ENCODE assay signal across 18 cellular contexts in genomic region chr4:55296076-55296475, GRCh38. TPM values are rescaled to one million over a fixed set of nuclear protein-coding genes. Genes with fewer than 3 reads are reported as not detected.
DNase-seq lines count a peak whose midpoint lies in the region; ATAC-seq and TF ChIP-seq lines count a peak whose summit lies in the region.
"Had no signal": no experiment of that assay in that cellular context is flagged by ENCODE, and none has a peak within 500 bp of the region (broad histone marks: within the 10 kb centered on the region; RNA-seq: fewer than 3 reads in every experiment).

No MANE protein-coding gene starts in this region.

- no peaks in the 10 kb centered on the region for H3K9me3 ChIP-seq in uterus
- H3K9me3 ChIP-seq: Caco-2, HAP-1 had no signal

- DNase-seq in LHCN-M2 (ENCODE audit: low read depth) (peak; percentile 25), dermis blood vessel endothelial cell (peak; percentile 64), fibroblast of the aortic adventitia (ENCODE audit: low read depth) (peak; percentile 29), stromal cell of bone marrow (ENCODE audit: low read depth) (peak; percentile 12), uterus (no peak)
- DNase-seq: ACHN; AML-193; Caco-2; CD4-positive, alpha-beta T cell; DMS153; DMS79; GF-D8 had no signal

- H3K4me3 ChIP-seq in fibroblast of the aortic adventitia (ENCODE audit: low read depth, low read length) = no peak overlapping the region
- no peak overlapping the region for H3K4me3 ChIP-seq in uterus
- H3K4me3 ChIP-seq: HAP-1 had no signal

- ATAC-seq in HG03025 (IDR thresholded peaks at IDR 0.05; ENCODE audit: low FRiP score, unreplicated experiment) = no peak
- no peak for ATAC-seq in stimulated activated memory B cell treated with anti-CD40 and anti-IgM and Interleukin-4, amounts not matched to agents 10 μg/mL and 1 μg/mL and 100 μg/mL, for 72 hours
- ATAC-seq in GM18907 (IDR thresholded peaks at IDR 0.05; ENCODE audit: unreplicated experiment) = no peak

- H3K36me3 ChIP-seq in uterus = no peaks in the 10 kb centered on the region
- H3K36me3 ChIP-seq: HAP-1 had no signal

- TF ChIP-seq CTCF in fibroblast of the aortic adventitia (IDR thresholded peaks at IDR 0.05; ENCODE audit: insufficient read depth, low read length) (no peak), uterus (IDR thresholded peaks at IDR 0.05) (no peak)

- no peaks in the 10 kb centered on the region for H3K4me1 Mint-ChIP-seq in stimulated activated memory B cell treated with anti-CD40 and anti-IgM and Interleukin-4, amounts not matched to agents 10 μg/mL and 1 μg/mL and 100 μg/mL, for 72 hours

- H3K27ac Mint-ChIP-seq in stimulated activated memory B cell treated with anti-CD40 and anti-IgM and Interleukin-4, amounts not matched to agents 10 μg/mL and 1 μg/mL and 100 μg/mL, for 72 hours = no peak overlapping the region
- H3K27ac Mint-ChIP-seq: CD4-positive, alpha-beta T cell had no signal

- H3K27ac ChIP-seq in uterus = no peak overlapping the region
- H3K27ac ChIP-seq: C4-2B, HL-60 had no signal

- H3K4me3 Mint-ChIP-seq in stimulated activated memory B cell treated with anti-CD40 and anti-IgM and Interleukin-4, amounts not matched to agents 10 μg/mL and 1 μg/mL and 100 μg/mL, for 72 hours = no peak overlapping the region
- H3K4me3 Mint-ChIP-seq: CD4-positive, alpha-beta T cell had no signal

- H3K27me3 ChIP-seq in uterus = no peaks in the 10 kb centered on the region

- no peaks in the 10 kb centered on the region for H3K4me1 ChIP-seq in uterus
- H3K4me1 ChIP-seq: Caco-2, HAP-1 had no signal

- peaks cover 5% of the 10 kb centered on the region for H3K27me3 Mint-ChIP-seq in stimulated activated memory B cell treated with anti-CD40 and anti-IgM and Interleukin-4, amounts not matched to agents 10 μg/mL and 1 μg/mL and 100 μg/mL, for 72 hours

- intact Hi-C loops in uterus (cut with DNase I; ENCODE audit: low total_unique reads) = no loop called here

- H3K9me3 Mint-ChIP-seq in stimulated activated memory B cell treated with anti-CD40 and anti-IgM and Interleukin-4, amounts not matched to agents 10 μg/mL and 1 μg/mL and 100 μg/mL, for 72 hours = peaks cover 1% of the 10 kb centered on the region

- H3K36me3 Mint-ChIP-seq in stimulated activated memory B cell treated with anti-CD40 and anti-IgM and Interleukin-4, amounts not matched to agents 10 μg/mL and 1 μg/mL and 100 μg/mL, for 72 hours = no peaks in the 10 kb centered on the region

- no peak for TF ChIP-seq POLR2A in uterus (IDR thresholded peaks at IDR 0.05)

RNA-seq across cellular contexts. Expression of gene SRD5A3, which starts 50.0 kb away (rescaled TPM):
- total RNA-seq in LHCN-M2 (2014; rRNA removed) = 24.4 and 26.4 TPM in 2 replicates
- 26.5 TPM for polyA plus RNA-seq in LHCN-M2 (2012)
- 9.2 and 12.7 TPM in 2 replicates for total RNA-seq in dermis blood vessel endothelial cell
- total RNA-seq in fibroblast of the aortic adventitia (ENCODE audit: low replicate concordance) = 4.8 and 22.2 TPM in 2 replicates
- 1 to 10 TPM; 1.0 to 6.1 (median 2.9) TPM for total RNA-seq in uterus

Comparison
In these comparisons a context has a peak if more than half of its experiments do, and no peak if none do; other contexts are left out.
1. DNase-seq: peak in LHCN-M2 (single experiment), dermis blood vessel endothelial cell (single experiment), fibroblast of the aortic adventitia (single experiment) and stromal cell of bone marrow (single experiment); none in uterus (0 of 2).